In genomic region chr11:65117206-65118096, GRCh38 we compare ENCODE assay signal across 8 cellular contexts. TPM values are rescaled to one million over a fixed set of nuclear protein-coding genes. Genes with fewer than 3 reads are reported as not detected.
A peak's percentile ranks its signal among the peaks of the same experiment; 100 is the strongest.
DNase-seq lines count a peak whose midpoint lies in the region; ATAC-seq and TF ChIP-seq lines count a peak whose summit lies in the region.

TSS of gene ZNHIT2 (minus strand) at chr11:65117701. CDS start at chr11:65117653, 48 bp downstream.

- H3K4me1 ChIP-seq in osteoblast (ENCODE audit: insufficient read depth, low read length) (peaks cover 27% of the 10 kb centered on the region), thymus (ENCODE audit: control insufficient read depth, insufficient read depth, low read length) (peaks cover 21% of the 10 kb centered on the region)

- H3K27me3 Mint-ChIP-seq in activated naive CD8-positive, alpha-beta T cell = no peaks in the 10 kb centered on the region

- H3K36me3 Mint-ChIP-seq in activated naive CD8-positive, alpha-beta T cell = peaks cover 16% of the 10 kb centered on the region

- peak within 1 kb of the TSS; percentile 96 for H3K27ac Mint-ChIP-seq in activated naive CD8-positive, alpha-beta T cell

- H3K27me3 ChIP-seq in osteoblast (ENCODE audit: insufficient read depth, low read length) (no peaks in the 10 kb centered on the region), thymus (ENCODE audit: control insufficient read depth, insufficient read depth) (no peaks in the 10 kb centered on the region)

- peak; percentile 100 for DNase-seq in NCI-H1092 treated with DMSO at 0.1 percent for 48 hours (lab: John Stamatoyannopoulos, UW)
- peak; percentile 92 for DNase-seq in SKM-1 (lab: John Stamatoyannopoulos, UW; ENCODE audit: unreplicated experiment)
- peak; percentile 89 for DNase-seq in glomerular endothelial cell (ENCODE audit: extremely low read depth, low read depth, low spot score)
- peak; percentile 99 for DNase-seq in osteoblast (ENCODE audit: insufficient read length, low spot score, missing footprints)

- H2AFZ ChIP-seq in osteoblast (ENCODE audit: low read length) = no peak within 1 kb of the TSS

- peak within 1 kb of the TSS; percentile 91 for H3K4me2 ChIP-seq in osteoblast (ENCODE audit: insufficient read depth, low read length)

- peak; percentile 79 for TF ChIP-seq POLR2A in GM10847 (IDR thresholded peaks at IDR 0.05; ENCODE audit: extremely low read depth, insufficient read length)

- peaks cover 7% of the 10 kb centered on the region for H4K20me1 ChIP-seq in osteoblast (ENCODE audit: insufficient read depth, low read length)

- peaks cover 42% of the 10 kb centered on the region for H3K36me3 ChIP-seq in osteoblast (ENCODE audit: insufficient read depth, low read length)
- H3K36me3 ChIP-seq in thymus (ENCODE audit: control insufficient read depth, insufficient read depth) = peaks cover 30% of the 10 kb centered on the region

- TF ChIP-seq CTCF in osteoblast (IDR thresholded peaks at IDR 0.05; ENCODE audit: extremely low read depth, low read depth, low read length) = peak; percentile 90

- WGBS in thymus = under 1% methylated on average over 89 of the region's 89 CpGs

- H3K27ac ChIP-seq in osteoblast (ENCODE audit: low read depth, low read length) (peak within 1 kb of the TSS; percentile 93), thymus (ENCODE audit: low read depth) (peak within 1 kb of the TSS; percentile 93)

- no peaks in the 10 kb centered on the region for H3K9me3 Mint-ChIP-seq in activated naive CD8-positive, alpha-beta T cell (ENCODE audit: low read depth)

- peak within 1 kb of the TSS; percentile 91 for H3K4me3 Mint-ChIP-seq in activated naive CD8-positive, alpha-beta T cell

- H3K4me1 Mint-ChIP-seq in activated naive CD8-positive, alpha-beta T cell (ENCODE audit: low read depth) = peaks cover 66% of the 10 kb centered on the region

- no peaks in the 10 kb centered on the region for H3K9me3 ChIP-seq in osteoblast (ENCODE audit: low read depth, low read length)
- H3K9me3 ChIP-seq in thymus (ENCODE audit: control insufficient read depth) = no peaks in the 10 kb centered on the region

- H3K79me2 ChIP-seq in osteoblast (ENCODE audit: insufficient read depth, low read length) = peaks cover 45% of the 10 kb centered on the region

- peak; percentile 50 for ATAC-seq in HG02610 (IDR thresholded peaks at IDR 0.05; ENCODE audit: unreplicated experiment)

- peak within 1 kb of the TSS; percentile 97 for H3K4me3 ChIP-seq in osteoblast (ENCODE audit: insufficient read depth, low read length)
- H3K4me3 ChIP-seq in thymus (ENCODE audit: low read length) = peak within 1 kb of the TSS; percentile 85

RNA-seq across cellular contexts. Expression of gene ZNHIT2, which starts in this region (rescaled TPM):
- total RNA-seq in glomerular endothelial cell (14.0 and 14.7 TPM in 2 replicates), osteoblast (12.3 and 12.4 TPM in 2 replicates)
- polyA plus RNA-seq in thymus = 16.5 TPM

Comparison
In these comparisons a context has a peak if more than half of its experiments do, and no peak if none do; other contexts are left out.
1. Peak in every context shown above with its lines: DNase-seq, ATAC-seq, H3K4me3 ChIP-seq and H3K27ac ChIP-seq.